ENCODE assay signal across 11 cellular contexts in the genomic region with DNA sequence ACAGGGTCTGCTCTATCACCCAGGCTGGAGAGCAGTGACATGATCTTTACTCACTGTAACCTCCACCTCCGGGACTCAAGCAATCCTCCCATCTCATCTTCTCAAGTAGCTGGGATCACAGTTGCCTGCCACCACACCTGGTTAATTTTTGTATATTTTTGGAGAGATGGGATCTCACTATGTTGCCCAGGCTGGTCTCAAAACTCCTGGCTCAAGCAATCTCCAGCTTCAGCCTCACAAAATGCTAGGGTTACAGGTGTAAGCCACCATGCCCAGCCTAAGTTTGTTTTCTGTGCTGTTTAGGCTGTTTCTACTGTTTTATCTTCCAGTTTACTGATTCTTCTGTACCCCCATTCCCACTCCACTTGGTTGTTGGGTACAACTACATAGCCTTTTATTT.
"Had no signal": no experiment of that assay in that cellular context is flagged by ENCODE, and none has a peak within 500 bp of the region (broad histone marks: within the 10 kb centered on the region; RNA-seq: fewer than 3 reads in every experiment).

No MANE protein-coding gene starts in this region.

- H3K27ac ChIP-seq: GM23248 had no signal

- H3K36me3 ChIP-seq: HAP-1 had no signal

- H3K4me2 ChIP-seq: GM23338 had no signal

- H3K4me1 ChIP-seq: HAP-1 had no signal

- H3K9ac ChIP-seq: GM23248 had no signal

- ATAC-seq: GM23338, HCT116 had no signal

- DNase-seq: GM23248, GOT3, H7, H9, HCEC 1CT, HFFc6 had no signal

- H3K9me3 ChIP-seq: HAP-1 had no signal

- H2AFZ ChIP-seq: GM23248, GM23338 had no signal

- FAIRE-seq: H1, H54 had no signal

- H3K4me3 ChIP-seq: GM23248, GM23338, HAP-1 had no signal
